ENCODE assay signal across 14 cellular contexts in the genomic region with DNA sequence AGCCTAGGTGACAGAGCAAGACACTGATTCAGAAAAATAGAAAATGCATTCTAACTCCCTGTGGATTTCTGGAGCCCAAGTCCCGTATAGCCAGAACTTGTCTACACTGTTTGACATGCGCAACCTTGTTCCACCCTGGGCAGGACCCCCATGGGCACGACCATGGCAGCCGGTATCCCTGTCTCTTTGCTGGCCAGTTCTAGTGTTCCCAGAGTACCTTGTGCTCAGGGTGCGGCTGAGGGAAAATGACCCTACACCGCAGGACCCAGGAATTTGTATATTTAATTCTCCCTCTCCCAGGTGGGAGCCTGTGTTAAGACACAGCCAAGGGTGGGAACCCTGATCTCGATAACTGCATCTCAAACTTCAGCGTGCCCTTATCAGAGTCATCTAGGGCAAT. TPM values are rescaled to one million over a fixed set of nuclear protein-coding genes. Genes with fewer than 3 reads are reported as not detected.
"Had no signal": no experiment of that assay in that cellular context is flagged by ENCODE, and none has a peak within 500 bp of the region (broad histone marks: within the 10 kb centered on the region; RNA-seq: fewer than 3 reads in every experiment).

No MANE protein-coding gene starts in this region.

- H3K4me3 ChIP-seq: cardiac muscle cell, colonic mucosa had no signal

- H3K4me1 ChIP-seq: colonic mucosa had no signal

- H3K4me1 Mint-ChIP-seq: activated naive CD4-positive, alpha-beta T cell treated with anti-CD3 and anti-CD28 coated beads, Interleukin-2, amount 10 ng/mL, durations not matched to agents 7 days and 5 days; activated T-helper 17 cell treated with anti-CD3 and anti-CD28 coated beads, Interleukin-2, amount 50 U/mL, for 72 hours had no signal

- H3K36me3 Mint-ChIP-seq: activated naive CD4-positive, alpha-beta T cell treated with anti-CD3 and anti-CD28 coated beads, Interleukin-2, amount 10 ng/mL, durations not matched to agents 7 days and 5 days had no signal

- DNase-seq: activated CD4-positive, alpha-beta T cell treated with anti-CD3 and anti-CD28 coated beads for 48 hours; activated naive CD4-positive, alpha-beta T cell treated with anti-CD3 and anti-CD28 coated beads, Interleukin-2, amount 10 ng/mL, durations not matched to agents 7 days and 5 days; colonic mucosa; effector CD8-positive, alpha-beta T cell; foreskin melanocyte; stimulated activated CD4-positive, alpha-beta T cell treated with anti-CD3 and anti-CD28 coated beads, Interleukin-2, amount 100 ng/mL, for 48 hours; stimulated activated naive CD4-positive, alpha-beta T cell; T-helper 17 cell had no signal

- H3K27ac Mint-ChIP-seq: activated naive CD4-positive, alpha-beta T cell treated with anti-CD3 and anti-CD28 coated beads, Interleukin-2, amount 10 ng/mL, durations not matched to agents 7 days and 5 days; activated T-helper 17 cell treated with anti-CD3 and anti-CD28 coated beads, Interleukin-2, amount 50 U/mL, for 72 hours; T-helper 17 cell had no signal

- H3K9me3 Mint-ChIP-seq: activated naive CD4-positive, alpha-beta T cell treated with anti-CD3 and anti-CD28 coated beads, Interleukin-2, amount 10 ng/mL, durations not matched to agents 7 days and 5 days had no signal

- H3K36me3 ChIP-seq: cardiac muscle cell, colonic mucosa, neutrophil had no signal

- H3K27me3 ChIP-seq: cardiac muscle cell, colonic mucosa had no signal

- H3K4me3 Mint-ChIP-seq: activated naive CD4-positive, alpha-beta T cell treated with anti-CD3 and anti-CD28 coated beads, Interleukin-2, amount 10 ng/mL, durations not matched to agents 7 days and 5 days; activated T-helper 17 cell treated with anti-CD3 and anti-CD28 coated beads, Interleukin-2, amount 50 U/mL, for 72 hours had no signal

- H3K9me3 ChIP-seq: colonic mucosa, neutrophil had no signal

- H3K27ac ChIP-seq: cardiac muscle cell, colonic mucosa, epithelial cell of prostate, neutrophil had no signal

- ATAC-seq: activated T-helper 17 cell treated with anti-CD3 and anti-CD28 coated beads, Interleukin-2, amount 50 U/mL, for 72 hours; T-helper 17 cell had no signal

RNA-seq across cellular contexts. Expression of a gene that starts 36.7 kb away (rescaled TPM):
- total RNA-seq: fibroblast of lung, lung microvascular endothelial cell had no signal
- polyA plus RNA-seq: fibroblast of lung had no signal

RNA-seq across cellular contexts. Expression of a gene that starts 58.1 kb away (rescaled TPM):
- total RNA-seq: activated T-helper 17 cell treated with anti-CD3 and anti-CD28 coated beads, Interleukin-2, amount 50 U/mL, for 72 hours; colonic mucosa; fibroblast of lung; lung microvascular endothelial cell; T-helper 17 cell had no signal
- polyA plus RNA-seq: fibroblast of lung had no signal
